ENCODE assay signal across 1 cellular context in the genomic region with DNA sequence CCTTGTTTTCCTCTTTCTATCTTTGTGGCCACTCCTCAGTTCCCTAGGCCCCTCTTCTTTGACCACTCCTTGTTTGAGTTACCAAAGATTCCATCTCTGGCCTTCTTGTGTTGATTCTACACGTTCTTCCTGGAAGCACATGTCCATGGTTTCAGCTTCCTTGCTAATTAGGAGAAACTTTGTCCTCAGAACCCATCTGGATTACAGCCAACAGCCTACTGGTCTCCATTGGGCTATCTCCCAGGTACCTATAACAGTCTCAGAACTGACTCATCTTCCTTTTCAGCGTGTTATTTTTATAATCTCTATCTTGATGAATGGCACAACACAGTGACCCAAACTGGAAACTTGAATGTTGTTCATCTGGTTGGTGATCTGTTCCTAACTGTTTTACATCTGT.
TF ChIP-seq lines count a peak whose summit lies in the region.

No MANE protein-coding gene starts in this region.

TF ChIP-seq in K562, 482 proteins besides CTCF, POLR2A, EP300 and RAD21 (continued from another document):
- TF ChIP-seq ZC3H4 (CRISPR knock-in tag; IDR thresholded peaks at IDR 0.05; ENCODE audit: borderline replicate concordance) (no peak), JUN (IDR thresholded peaks at IDR 0.05; ENCODE audit: borderline replicate concordance, low read depth, low read length) (peak; percentile 43; the same call in 1 of the 2 replicates), JUN (CRISPR knock-in tag; IDR thresholded peaks at IDR 0.05; ENCODE audit: borderline replicate concordance) (no peak), ERF (CRISPR knock-in tag; IDR thresholded peaks at IDR 0.05) (no peak), L3MBTL2 (IDR thresholded peaks at IDR 0.05) (peak; percentile 49; the same call in 1 of the 2 replicates), ATF7 (IDR thresholded peaks at IDR 0.05) (0 out of 2 replicates have a peak, but pooled peaks have one; percentile 11), HDAC1 (IDR thresholded peaks at IDR 0.05) (0 out of 4 replicates have a peak, but pooled peaks of 1 of the 2 experiments have one; percentile 35), MYC (IDR thresholded peaks at IDR 0.05; ENCODE audit: low read depth, low read length) (peak; percentile 80), MYC (CRISPR knock-in tag; IDR thresholded peaks at IDR 0.05; ENCODE audit: borderline replicate concordance, low read depth) (no peak), SMARCB1 (IDR thresholded peaks at IDR 0.05; ENCODE audit: insufficient read length, low read depth) (no peak), JUND (IDR thresholded peaks at IDR 0.05; ENCODE audit: borderline replicate concordance, low read depth, low read length) (peak; percentile 80), JUND (tag; IDR thresholded peaks at IDR 0.05; ENCODE audit: borderline replicate concordance, low read depth, low read length) (peak; percentile 72; the same call in 1 of the 3 replicates), EP400 (IDR thresholded peaks at IDR 0.05) (peak; percentile 68), FOXK2 (conservative IDR thresholded peaks at IDR 0.05 in 1 of 2, IDR thresholded peaks at IDR 0.05 in 1 of 2; ENCODE audit: low read depth in 2 of 2) (peak; percentile 64 to 81), ZNF347 (CRISPR knock-in tag; IDR thresholded peaks at IDR 0.05; ENCODE audit: low read depth) (no peak), SNIP1 (IDR thresholded peaks at IDR 0.05; ENCODE audit: low read depth) (no peak), MECOM (CRISPR knock-in tag; IDR thresholded peaks at IDR 0.05) (peak; percentile 72; the same call in 1 of the 2 replicates), SIRT6 (IDR thresholded peaks at IDR 0.05; ENCODE audit: low read depth, low read length) (no peak), CTBP1 (IDR thresholded peaks at IDR 0.05; ENCODE audit: borderline replicate concordance) (peak; percentile 80), SP1 (CRISPR knock-in tag; IDR thresholded peaks at IDR 0.05) (no peak), RFX1 (IDR thresholded peaks at IDR 0.05) (peak; percentile 8; the same call in 1 of the 2 replicates), NFIC (IDR thresholded peaks at IDR 0.05) (peak; percentile 91), RCOR1 (IDR thresholded peaks at IDR 0.05; ENCODE audit: borderline replicate concordance in 1 of 2, low read depth in 2 of 2, low read length in 2 of 2) (0 out of 4 replicates have a peak, but pooled peaks of 1 of the 2 experiments have one; percentile 19), TRIM24 (IDR thresholded peaks at IDR 0.05) (no peak), MEIS2 (IDR thresholded peaks at IDR 0.05; ENCODE audit: partially characterized antibody) (peak; percentile 44), ZEB2 (IDR thresholded peaks at IDR 0.05) (peak; percentile 40; the same call in 1 of the 2 replicates), PHTF2 (CRISPR knock-in tag; IDR thresholded peaks at IDR 0.05) (no peak), ZNF830 (CRISPR knock-in tag; IDR thresholded peaks at IDR 0.05) (no peak), FOSL1 (tag; conservative IDR thresholded peaks at IDR 0.05) (peak; percentile 82), MTA1 (IDR thresholded peaks at IDR 0.05; ENCODE audit: borderline replicate concordance) (peak; percentile 69; the same call in 1 of the 2 replicates), ZNF699 (CRISPR knock-in tag; IDR thresholded peaks at IDR 0.05; ENCODE audit: insufficient replicate concordance) (no peak), SOX6 (IDR thresholded peaks at IDR 0.05) (peak; percentile 64; the same call in 1 of the 2 replicates), ZNF57 (CRISPR knock-in tag; IDR thresholded peaks at IDR 0.05) (no peak), GTF2F1 (IDR thresholded peaks at IDR 0.05; ENCODE audit: low read depth, low read length) (no peak), ZNF121 (CRISPR knock-in tag; conservative IDR thresholded peaks at IDR 0.05) (no peak), ARID1B (IDR thresholded peaks at IDR 0.05) (peak; percentile 53), DPF2 (IDR thresholded peaks at IDR 0.05) (peak; percentile 56)
- TF ChIP-seq, protein P1, sequence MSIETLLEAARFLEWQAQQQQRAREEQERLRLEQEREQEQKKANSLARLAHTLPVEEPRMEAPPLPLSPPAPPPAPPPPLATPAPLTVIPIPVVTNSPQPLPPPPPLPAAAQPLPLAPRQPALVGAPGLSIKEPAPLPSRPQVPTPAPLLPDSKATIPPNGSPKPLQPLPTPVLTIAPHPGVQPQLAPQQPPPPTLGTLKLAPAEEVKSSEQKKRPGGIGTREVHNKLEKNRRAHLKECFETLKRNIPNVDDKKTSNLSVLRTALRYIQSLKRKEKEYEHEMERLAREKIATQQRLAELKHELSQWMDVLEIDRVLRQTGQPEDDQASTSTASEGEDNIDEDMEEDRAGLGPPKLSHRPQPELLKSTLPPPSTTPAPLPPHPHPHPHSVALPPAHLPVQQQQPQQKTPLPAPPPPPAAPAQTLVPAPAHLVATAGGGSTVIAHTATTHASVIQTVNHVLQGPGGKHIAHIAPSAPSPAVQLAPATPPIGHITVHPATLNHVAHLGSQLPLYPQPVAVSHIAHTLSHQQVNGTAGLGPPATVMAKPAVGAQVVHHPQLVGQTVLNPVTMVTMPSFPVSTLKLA (conservative IDR thresholded peaks at IDR 0.05): peak; percentile 65 to 78
- TF ChIP-seq, protein P2, sequence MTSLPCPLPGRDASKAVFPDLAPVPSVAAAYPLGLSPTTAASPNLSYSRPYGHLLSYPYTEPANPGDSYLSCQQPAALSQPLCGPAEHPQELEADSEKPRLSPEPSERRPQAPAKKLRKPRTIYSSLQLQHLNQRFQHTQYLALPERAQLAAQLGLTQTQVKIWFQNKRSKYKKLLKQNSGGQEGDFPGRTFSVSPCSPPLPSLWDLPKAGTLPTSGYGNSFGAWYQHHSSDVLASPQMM (CRISPR knock-in tag; IDR thresholded peaks at IDR 0.05): no peak
- TF ChIP-seq, protein P3, sequence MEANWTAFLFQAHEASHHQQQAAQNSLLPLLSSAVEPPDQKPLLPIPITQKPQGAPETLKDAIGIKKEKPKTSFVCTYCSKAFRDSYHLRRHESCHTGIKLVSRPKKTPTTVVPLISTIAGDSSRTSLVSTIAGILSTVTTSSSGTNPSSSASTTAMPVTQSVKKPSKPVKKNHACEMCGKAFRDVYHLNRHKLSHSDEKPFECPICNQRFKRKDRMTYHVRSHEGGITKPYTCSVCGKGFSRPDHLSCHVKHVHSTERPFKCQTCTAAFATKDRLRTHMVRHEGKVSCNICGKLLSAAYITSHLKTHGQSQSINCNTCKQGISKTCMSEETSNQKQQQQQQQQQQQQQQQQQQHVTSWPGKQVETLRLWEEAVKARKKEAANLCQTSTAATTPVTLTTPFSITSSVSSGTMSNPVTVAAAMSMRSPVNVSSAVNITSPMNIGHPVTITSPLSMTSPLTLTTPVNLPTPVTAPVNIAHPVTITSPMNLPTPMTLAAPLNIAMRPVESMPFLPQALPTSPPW (CRISPR knock-in tag; IDR thresholded peaks at IDR 0.05): no peak
- TF ChIP-seq, protein P4, sequence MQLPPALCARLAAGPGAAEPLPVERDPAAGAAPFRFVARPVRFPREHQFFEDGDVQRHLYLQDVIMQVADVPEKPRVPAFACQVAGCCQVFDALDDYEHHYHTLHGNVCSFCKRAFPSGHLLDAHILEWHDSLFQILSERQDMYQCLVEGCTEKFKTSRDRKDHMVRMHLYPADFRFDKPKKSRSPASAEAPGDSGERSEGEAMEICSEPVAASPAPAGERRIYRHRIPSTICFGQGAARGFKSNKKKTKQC (CRISPR knock-in tag; IDR thresholded peaks at IDR 0.05): no peak
- TF ChIP-seq, protein P5, sequence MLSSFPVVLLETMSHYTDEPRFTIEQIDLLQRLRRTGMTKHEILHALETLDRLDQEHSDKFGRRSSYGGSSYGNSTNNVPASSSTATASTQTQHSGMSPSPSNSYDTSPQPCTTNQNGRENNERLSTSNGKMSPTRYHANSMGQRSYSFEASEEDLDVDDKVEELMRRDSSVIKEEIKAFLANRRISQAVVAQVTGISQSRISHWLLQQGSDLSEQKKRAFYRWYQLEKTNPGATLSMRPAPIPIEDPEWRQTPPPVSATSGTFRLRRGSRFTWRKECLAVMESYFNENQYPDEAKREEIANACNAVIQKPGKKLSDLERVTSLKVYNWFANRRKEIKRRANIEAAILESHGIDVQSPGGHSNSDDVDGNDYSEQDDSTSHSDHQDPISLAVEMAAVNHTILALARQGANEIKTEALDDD (IDR thresholded peaks at IDR 0.05): no peak
- TF ChIP-seq, protein P6, sequence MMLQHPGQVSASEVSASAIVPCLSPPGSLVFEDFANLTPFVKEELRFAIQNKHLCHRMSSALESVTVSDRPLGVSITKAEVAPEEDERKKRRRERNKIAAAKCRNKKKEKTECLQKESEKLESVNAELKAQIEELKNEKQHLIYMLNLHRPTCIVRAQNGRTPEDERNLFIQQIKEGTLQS (IDR thresholded peaks at IDR 0.05): peak; percentile 61; the same call in 1 of the 2 replicates
- TF ChIP-seq, protein P6 (CRISPR knock-in tag; conservative IDR thresholded peaks at IDR 0.05): no peak
- TF ChIP-seq, protein P7, sequence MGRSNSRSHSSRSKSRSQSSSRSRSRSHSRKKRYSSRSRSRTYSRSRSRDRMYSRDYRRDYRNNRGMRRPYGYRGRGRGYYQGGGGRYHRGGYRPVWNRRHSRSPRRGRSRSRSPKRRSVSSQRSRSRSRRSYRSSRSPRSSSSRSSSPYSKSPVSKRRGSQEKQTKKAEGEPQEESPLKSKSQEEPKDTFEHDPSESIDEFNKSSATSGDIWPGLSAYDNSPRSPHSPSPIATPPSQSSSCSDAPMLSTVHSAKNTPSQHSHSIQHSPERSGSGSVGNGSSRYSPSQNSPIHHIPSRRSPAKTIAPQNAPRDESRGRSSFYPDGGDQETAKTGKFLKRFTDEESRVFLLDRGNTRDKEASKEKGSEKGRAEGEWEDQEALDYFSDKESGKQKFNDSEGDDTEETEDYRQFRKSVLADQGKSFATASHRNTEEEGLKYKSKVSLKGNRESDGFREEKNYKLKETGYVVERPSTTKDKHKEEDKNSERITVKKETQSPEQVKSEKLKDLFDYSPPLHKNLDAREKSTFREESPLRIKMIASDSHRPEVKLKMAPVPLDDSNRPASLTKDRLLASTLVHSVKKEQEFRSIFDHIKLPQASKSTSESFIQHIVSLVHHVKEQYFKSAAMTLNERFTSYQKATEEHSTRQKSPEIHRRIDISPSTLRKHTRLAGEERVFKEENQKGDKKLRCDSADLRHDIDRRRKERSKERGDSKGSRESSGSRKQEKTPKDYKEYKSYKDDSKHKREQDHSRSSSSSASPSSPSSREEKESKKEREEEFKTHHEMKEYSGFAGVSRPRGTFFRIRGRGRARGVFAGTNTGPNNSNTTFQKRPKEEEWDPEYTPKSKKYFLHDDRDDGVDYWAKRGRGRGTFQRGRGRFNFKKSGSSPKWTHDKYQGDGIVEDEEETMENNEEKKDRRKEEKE (IDR thresholded peaks at IDR 0.05; ENCODE audit: borderline replicate concordance in 1 of 2, control insufficient read depth in 1 of 2, low read depth in 2 of 2, low read length in 1 of 2): no peak
